Comparison of ENCODE assay signal across 1 cellular context in genomic region chr2:241844831-241845578, GRCh38.
TF ChIP-seq lines count a peak whose summit lies in the region.

No MANE protein-coding gene starts in this region.

TF ChIP-seq in GM23338, 12 proteins besides CTCF, POLR2A, EP300 and RAD21 (continued from another document):
- no peak for TF ChIP-seq ZNF462 (CRISPR knock-in tag; IDR thresholded peaks at IDR 0.05)
